Comparison of ENCODE assay signal across 16 cellular contexts in genomic region chr2:200795044-200795443, GRCh38. TPM values are rescaled to one million over a fixed set of nuclear protein-coding genes. Genes with fewer than 3 reads are reported as not detected.
DNase-seq lines count a peak whose midpoint lies in the region; ATAC-seq, FAIRE-seq and TF ChIP-seq lines count a peak whose summit lies in the region.
"Had no signal": no experiment of that assay in that cellular context is flagged by ENCODE, and none has a peak within 500 bp of the region (broad histone marks: within the 10 kb centered on the region; RNA-seq: fewer than 3 reads in every experiment).

No MANE protein-coding gene starts in this region.

- POLR2A ChIA-PET in MCF 10A (lab: Yijun Ruan, JAX): interaction anchor here (0.8 to 1.4 kb wide), 11 partner anchors 8 to 82 kb away, joined by 3 to 18 read pairs (median 4); partner anchors contain the start of genes BZW1 and CLK1
- POLR2A ChIA-PET in K562 (lab: Yijun Ruan, JAX): interaction anchor here (0.6 to 1.2 kb wide), 2 partner anchors 8 to 95 kb away, joined by 3 read pairs; no protein-coding TSS in a partner anchor

- DNase-seq in MCF 10A (ENCODE audit: unreplicated experiment) (peak; percentile 77), breast epithelium (ENCODE audit: low spot score in 2 of 2) (no peak), K562 (ENCODE audit: extremely low read depth in 1 of 4, low spot score in 3 of 4) (peak; percentile 48 to 82 (median 61)), iPS-NIHi7 (ENCODE audit: extremely low spot score) (peak; percentile 34), upper lobe of right lung (no peak), iPS-NIHi11 (ENCODE audit: low spot score) (no peak), NCI-H2081 (lab: John Stamatoyannopoulos, UW) (no peak), erythroblast (lab: John Stamatoyannopoulos, UW) (no peak)
- DNase-seq: activated CD8-positive, alpha-beta memory T cell treated with anti-CD3 and anti-CD28 coated beads, Interleukin-2, amount 10 ng/mL, durations not matched to agents 7 days and 5 days; activated naive CD8-positive, alpha-beta T cell treated with anti-CD3 and anti-CD28 coated beads, Interleukin-2, amount 10 ng/mL, durations not matched to agents 7 days and 5 days; DMS 273 treated with DMSO at 0.1 percent for 48 hours; midbrain; PC-9 had no signal

- no peaks in the 10 kb centered on the region for H3K9me3 Mint-ChIP-seq in MCF 10A (ENCODE audit: unreplicated experiment)
- H3K9me3 Mint-ChIP-seq: activated naive CD8-positive, alpha-beta T cell treated with anti-CD3 and anti-CD28 coated beads, Interleukin-2, amount 10 ng/mL, durations not matched to agents 7 days and 5 days had no signal

- H3K27ac ChIP-seq in breast epithelium (peak overlapping the region in 1 of 2 donors; percentile 22), K562 (ENCODE audit: extremely low read depth, low read depth, low read length) (peak overlapping the region; percentile 45), upper lobe of right lung (no peak overlapping the region)
- H3K27ac ChIP-seq: PC-9, thoracic aorta had no signal

- no TSS peak for BruUV-seq in MCF 10A (replicated peaks; lab: Mats Ljungman, UMichigan)
- no TSS peak for BruUV-seq in K562 (replicated peaks; lab: Mats Ljungman, UMichigan)

- TF ChIP-seq EP300 in K562 (IDR thresholded peaks at IDR 0.05; ENCODE audit: low read length): no peak; the same call in 1 of the 2 replicates

- H3K9ac ChIP-seq in K562 (ENCODE audit: insufficient read depth in 1 of 2, low read depth in 2 of 2, low read length in 2 of 2): peak overlapping the region; percentile 36 to 85; a peak in 2 of 4 replicates

- H3K27me3 Mint-ChIP-seq in MCF 10A (ENCODE audit: insufficient read depth, unreplicated experiment): no peaks in the 10 kb centered on the region

- peak; percentile 27 to 40; a peak in 3 of 4 replicates for TF ChIP-seq RAD21 in K562 (CRISPR knock-in tag; conservative IDR thresholded peaks at IDR 0.05 in 1 of 2, IDR thresholded peaks at IDR 0.05 in 1 of 2)

- H3K27ac Mint-ChIP-seq in MCF 10A (ENCODE audit: low read depth, unreplicated experiment): no peak overlapping the region
- H3K27ac Mint-ChIP-seq: activated CD8-positive, alpha-beta memory T cell treated with anti-CD3 and anti-CD28 coated beads, Interleukin-2, amount 10 ng/mL, durations not matched to agents 7 days and 5 days; activated naive CD8-positive, alpha-beta T cell treated with anti-CD3 and anti-CD28 coated beads, Interleukin-2, amount 10 ng/mL, durations not matched to agents 7 days and 5 days; IgD-negative memory B cell had no signal

- CTCF ChIA-PET in MCF 10A (lab: Yijun Ruan, JAX) (interaction anchor here (0.6 to 2.0 kb wide), 9 partner anchors 9 to 571 kb away, joined by 3 to 13 read pairs (median 4); no protein-coding TSS in a partner anchor), K562 (lab: Yijun Ruan, JAX; ENCODE audit: low intra/inter-chr PET ratio) (no interaction called here)

- H3K4me1 Mint-ChIP-seq in MCF 10A (ENCODE audit: insufficient read depth, unreplicated experiment): peaks cover 22% of the 10 kb centered on the region
- H3K4me1 Mint-ChIP-seq: activated naive CD8-positive, alpha-beta T cell treated with anti-CD3 and anti-CD28 coated beads, Interleukin-2, amount 10 ng/mL, durations not matched to agents 7 days and 5 days; IgD-negative memory B cell had no signal

- ATAC-seq in K562: peak; percentile 94
- peak; percentile 84 for ATAC-seq in upper lobe of right lung
- ATAC-seq: activated CD8-positive, alpha-beta memory T cell treated with anti-CD3 and anti-CD28 coated beads, Interleukin-2, amount 10 ng/mL, durations not matched to agents 7 days and 5 days had no signal

- TF ChIP-seq CTCF in MCF 10A (IDR thresholded peaks at IDR 0.05; ENCODE audit: unreplicated experiment): no peak
- no peak for TF ChIP-seq CTCF in breast epithelium (IDR thresholded peaks at IDR 0.05)
- peak; percentile 31 to 46 (median 37); a peak in 5 of 6 replicates for TF ChIP-seq CTCF in K562 (IDR thresholded peaks at IDR 0.05 in 2 of 3, conservative IDR thresholded peaks at IDR 0.05 in 1 of 3; ENCODE audit: insufficient read depth in 2 of 3, low read depth in 1 of 3, low read length in 3 of 3)
- no peak for TF ChIP-seq CTCF in upper lobe of right lung (IDR thresholded peaks at IDR 0.05)

- H3K4me3 Mint-ChIP-seq in MCF 10A (ENCODE audit: unreplicated experiment): no peak overlapping the region
- H3K4me3 Mint-ChIP-seq: activated CD8-positive, alpha-beta memory T cell treated with anti-CD3 and anti-CD28 coated beads, Interleukin-2, amount 10 ng/mL, durations not matched to agents 7 days and 5 days; activated naive CD8-positive, alpha-beta T cell treated with anti-CD3 and anti-CD28 coated beads, Interleukin-2, amount 10 ng/mL, durations not matched to agents 7 days and 5 days; IgD-negative memory B cell had no signal

- no peaks in the 10 kb centered on the region for H4K20me1 ChIP-seq in K562 (replicated peaks; ENCODE audit: control insufficient read depth, insufficient read depth, low read length)

- TF ChIP-seq POLR2A in breast epithelium (IDR thresholded peaks at IDR 0.05) (no peak), K562 (conservative IDR thresholded peaks at IDR 0.05) (no peak; the same call in 1 of the 2 replicates), erythroblast (IDR thresholded peaks at IDR 0.05; ENCODE audit: low read length) (no peak)

- peaks cover 7% of the 10 kb centered on the region for H3K36me3 Mint-ChIP-seq in MCF 10A (ENCODE audit: insufficient read depth, unreplicated experiment)
- H3K36me3 Mint-ChIP-seq: activated naive CD8-positive, alpha-beta T cell treated with anti-CD3 and anti-CD28 coated beads, Interleukin-2, amount 10 ng/mL, durations not matched to agents 7 days and 5 days had no signal

- H3K4me1 ChIP-seq in breast epithelium: no peaks in the 10 kb centered on the region
- peaks cover 8 to 23% of the 10 kb centered on the region in 2 experiments; a peak in 4 of 5 replicates for H3K4me1 ChIP-seq in K562 (replicated peaks in 1 of 2; ENCODE audit: control insufficient read depth in 2 of 2, insufficient read depth in 2 of 2, low read length in 2 of 2)
- peaks cover 4% of the 10 kb centered on the region for H3K4me1 ChIP-seq in upper lobe of right lung

- H3K4me3 ChIP-seq in breast epithelium (no peak overlapping the region), K562 (no peak overlapping the region), upper lobe of right lung (no peak overlapping the region)
- H3K4me3 ChIP-seq: PC-9, thoracic aorta had no signal

- H3K36me3 ChIP-seq in breast epithelium (no peaks in the 10 kb centered on the region), K562 (ENCODE audit: control insufficient read depth, insufficient read depth, low read length) (no peaks in the 10 kb centered on the region), upper lobe of right lung (no peaks in the 10 kb centered on the region)
- H3K36me3 ChIP-seq: thoracic aorta had no signal

- H3K79me2 ChIP-seq in K562 (ENCODE audit: control insufficient read depth, insufficient read depth, low read length): no peaks in the 10 kb centered on the region

- no peaks in the 10 kb centered on the region for H3K27me3 ChIP-seq in breast epithelium
- H3K27me3 ChIP-seq in K562 (ENCODE audit: control insufficient read depth in 2 of 2, insufficient read depth in 2 of 2, low read length in 2 of 2): no peaks in the 10 kb centered on the region
- no peaks in the 10 kb centered on the region for H3K27me3 ChIP-seq in upper lobe of right lung

- peak overlapping the region; percentile 96 for H2AFZ ChIP-seq in K562 (ENCODE audit: low read depth, low read length)
- H2AFZ ChIP-seq: PC-9 had no signal

- H3K9me1 ChIP-seq in K562 (ENCODE audit: control insufficient read depth, insufficient read depth, low read length): no peaks in the 10 kb centered on the region

- WGBS in K562 (ENCODE audit: insufficient coverage, low coverage, missing lambda C conversion rate): 7% methylated on average over 8 of the region's 8 CpGs

- in situ Hi-C loops in K562 (cut with MboI): no loop called here

- peak overlapping the region; percentile 67 for H3K4me2 ChIP-seq in K562 (ENCODE audit: insufficient read depth, low read length)
- H3K4me2 ChIP-seq: PC-9 had no signal

- intact Hi-C loops in MCF 10A (cut with micrococcal nuclease): no loop called here
- intact Hi-C loops in breast epithelium (cut with DNase I; ENCODE audit: low total_unique reads): no loop called here
- intact Hi-C loops in K562 (cut with micrococcal nuclease): loop anchor here (5.0 kb wide), 1 partner anchor 83 kb away; no protein-coding TSS in a partner anchor
- intact Hi-C loops in upper lobe of right lung (cut with DNase I): no loop called here

- H3K9me3 ChIP-seq in breast epithelium (no peaks in the 10 kb centered on the region), K562 (replicated peaks; ENCODE audit: control insufficient read depth, insufficient read depth, low read depth, low read length) (no peaks in the 10 kb centered on the region), upper lobe of right lung (no peaks in the 10 kb centered on the region)
- H3K9me3 ChIP-seq: thoracic aorta had no signal

- peak; percentile 97 for FAIRE-seq in K562 (lab: Jason Lieb, UNC)
- FAIRE-seq: GM19239 had no signal

TF ChIP-seq in K562, 482 proteins besides CTCF, POLR2A, EP300 and RAD21 (continues in another document):
- TF ChIP-seq CEBPB (tag; IDR thresholded peaks at IDR 0.05) (peak; percentile 98), L3MBTL2 (IDR thresholded peaks at IDR 0.05) (0 out of 2 replicates have a peak, but pooled peaks have one; percentile 18)

RNA-seq across cellular contexts. Expression of gene BZW1, which starts 16.7 kb away (rescaled TPM):
- total RNA-seq in MCF 10A (2022) (353 and 371 TPM in 2 replicates), breast epithelium (100 to 1,000 TPM; 309 to 422 (median 326) TPM), K562 (2014; rRNA removed) (151 and 176 TPM in 2 replicates), K562 (2014; rRNA removed; fragmentation: Illumina TruSeq; extraction: Trizol) (211 and 248 TPM in 2 replicates), K562 (2015; rRNA removed; fragmentation: Illumina TruSeq; extraction: Trizol) (206 and 233 TPM in 2 replicates), K562 (2021) (187 and 198 TPM in 2 replicates), upper lobe of right lung (158 TPM)
- total RNA-seq in K562 (2011; cell fraction: chromatin; rRNA removed; ENCODE audit: low replicate concordance): 57.7 and 112 TPM in 2 replicates
- total RNA-seq in K562 (2011; cell fraction: nucleolus; rRNA removed): 25.2 and 30.8 TPM in 2 replicates
- 49.5 and 52.8 TPM in 2 replicates for total RNA-seq in K562 (2011; cell fraction: nucleoplasm; rRNA removed)
- polyA plus RNA-seq in K562 (2011; rRNA removed) (144 and 198 TPM in 2 replicates), K562 (2014; fragmentation: Illumina TruSeq; extraction: Trizol) (134 and 161 TPM in 2 replicates), K562 (2014; fragmentation: Nextera tagmentation; extraction: Ambion mirVana) (100 to 1,000 TPM; 235 to 244 TPM), K562 (2014; rRNA removed) (110 and 111 TPM in 2 replicates)
- polyA plus RNA-seq in K562 (2011; cell fraction: cytosol; rRNA removed): 102 and 107 TPM in 2 replicates
- 40.4 and 50.4 TPM in 2 replicates for polyA plus RNA-seq in K562 (2011; cell fraction: nucleus; rRNA removed)
- 94.6 and 173 TPM in 2 replicates for polyA plus RNA-seq in K562 (2012)
- 249 and 314 TPM in 2 replicates for polyA minus RNA-seq in K562 (2011; rRNA and poly(A)+ RNA removed)
- polyA minus RNA-seq in K562 (2011; cell fraction: cytosol; rRNA and poly(A)+ RNA removed): 144 and 167 TPM in 2 replicates
- 53.3 and 84.3 TPM in 2 replicates for polyA minus RNA-seq in K562 (2011; cell fraction: nucleus; rRNA and poly(A)+ RNA removed)

Comparison
In these comparisons a context has a peak if more than half of its experiments do, and no peak if none do; other contexts are left out.
1. DNase-seq: peak in MCF 10A (single experiment), K562 (4 of 4) and iPS-NIHi7 (single experiment); none in breast epithelium (0 of 2), upper lobe of right lung (single experiment), iPS-NIHi11 (single experiment), NCI-H2081 (0 of 2) and erythroblast (0 of 2).
2. CTCF ChIP-seq: peak in K562 (3 of 3); none in MCF 10A (single experiment), breast epithelium (0 of 3) and upper lobe of right lung (single experiment).